11 cellular contexts compared by ENCODE assay signal in the genomic region with DNA sequence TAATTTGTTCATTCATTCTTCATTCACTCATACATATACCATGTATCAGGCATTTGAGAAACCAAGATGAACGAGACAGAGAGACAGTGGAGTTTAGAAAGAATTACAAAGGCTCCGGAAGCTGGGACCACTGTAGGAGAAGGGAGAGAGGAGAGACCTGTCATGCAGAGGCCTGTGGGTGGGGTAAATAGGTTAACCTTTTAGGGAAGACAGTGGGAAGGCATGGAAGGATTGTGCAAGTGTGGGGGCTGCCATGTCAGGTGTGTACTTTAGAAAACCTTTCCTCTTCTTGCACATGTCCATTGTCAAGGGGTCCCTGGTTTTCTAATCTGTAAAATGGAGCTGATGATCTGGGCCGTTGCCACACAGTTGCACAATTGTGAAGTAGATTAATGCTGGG. TPM values are rescaled to one million over a fixed set of nuclear protein-coding genes. Genes with fewer than 3 reads are reported as not detected.
"Had no signal": no experiment of that assay in that cellular context is flagged by ENCODE, and none has a peak within 500 bp of the region (broad histone marks: within the 10 kb centered on the region; RNA-seq: fewer than 3 reads in every experiment).

No MANE protein-coding gene starts in this region.

- H3K9me3 ChIP-seq: HAP-1 had no signal

- H3K27ac ChIP-seq: GM23248, HL-60 had no signal

- H3K27ac Mint-ChIP-seq: HFFc6 had no signal

- DNase-seq: GM23248, GOT3, H7, HFFc6, IMR-90, KBM-7 had no signal

- H3K4me3 ChIP-seq: GM23248, HAP-1 had no signal

- H3K36me3 ChIP-seq: HAP-1 had no signal

- H3K9me3 Mint-ChIP-seq: HFFc6 had no signal

- H3K4me3 Mint-ChIP-seq: HFFc6 had no signal

- ATAC-seq: HCT116 had no signal

RNA-seq across cellular contexts. Expression of a gene that starts 44.2 kb away (rescaled TPM):
- total RNA-seq: GM23248, H4, HT1080, IMR-90 had no signal
- polyA plus RNA-seq: GM23248, IMR-90 had no signal
